ENCODE assay signal across 1 cellular context in the genomic region with DNA sequence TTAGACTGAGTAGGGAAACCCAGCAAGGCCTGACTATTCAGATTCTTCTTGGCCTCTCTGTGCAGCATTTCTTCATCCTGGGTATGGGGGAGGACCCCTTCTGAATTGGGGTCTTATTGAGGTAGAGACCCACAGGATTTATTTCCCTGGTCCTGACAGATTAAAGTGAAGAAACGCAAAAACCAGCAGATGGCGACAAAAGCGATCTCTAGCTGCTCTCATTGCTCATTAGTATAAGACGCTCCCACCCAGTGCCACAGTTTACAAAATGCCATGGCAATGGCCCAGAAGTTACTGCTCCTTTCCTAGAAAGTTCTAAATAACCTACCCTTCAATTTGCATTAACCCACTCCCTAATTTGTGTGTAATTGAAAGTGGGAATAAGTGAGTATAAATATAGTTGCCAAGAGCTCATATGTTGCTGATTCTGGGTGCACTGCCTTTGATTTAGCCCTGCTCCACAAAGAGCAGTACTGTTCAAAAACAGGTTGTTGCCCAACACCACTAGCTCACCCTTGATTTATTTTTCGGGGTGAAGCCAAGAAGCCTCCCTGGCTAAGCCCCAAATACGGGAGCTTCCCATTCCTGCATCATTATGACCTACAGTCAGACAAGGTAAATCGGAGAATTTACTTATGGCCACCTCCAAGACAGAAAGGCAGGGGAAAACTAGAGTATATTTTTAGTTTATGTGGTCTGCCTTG.
TF ChIP-seq lines count a peak whose summit lies in the region.

No MANE protein-coding gene starts in this region.

TF ChIP-seq in HCT116, 20 proteins besides CTCF, POLR2A, EP300 and RAD21 (continued from another document):
- TF ChIP-seq, protein P1, sequence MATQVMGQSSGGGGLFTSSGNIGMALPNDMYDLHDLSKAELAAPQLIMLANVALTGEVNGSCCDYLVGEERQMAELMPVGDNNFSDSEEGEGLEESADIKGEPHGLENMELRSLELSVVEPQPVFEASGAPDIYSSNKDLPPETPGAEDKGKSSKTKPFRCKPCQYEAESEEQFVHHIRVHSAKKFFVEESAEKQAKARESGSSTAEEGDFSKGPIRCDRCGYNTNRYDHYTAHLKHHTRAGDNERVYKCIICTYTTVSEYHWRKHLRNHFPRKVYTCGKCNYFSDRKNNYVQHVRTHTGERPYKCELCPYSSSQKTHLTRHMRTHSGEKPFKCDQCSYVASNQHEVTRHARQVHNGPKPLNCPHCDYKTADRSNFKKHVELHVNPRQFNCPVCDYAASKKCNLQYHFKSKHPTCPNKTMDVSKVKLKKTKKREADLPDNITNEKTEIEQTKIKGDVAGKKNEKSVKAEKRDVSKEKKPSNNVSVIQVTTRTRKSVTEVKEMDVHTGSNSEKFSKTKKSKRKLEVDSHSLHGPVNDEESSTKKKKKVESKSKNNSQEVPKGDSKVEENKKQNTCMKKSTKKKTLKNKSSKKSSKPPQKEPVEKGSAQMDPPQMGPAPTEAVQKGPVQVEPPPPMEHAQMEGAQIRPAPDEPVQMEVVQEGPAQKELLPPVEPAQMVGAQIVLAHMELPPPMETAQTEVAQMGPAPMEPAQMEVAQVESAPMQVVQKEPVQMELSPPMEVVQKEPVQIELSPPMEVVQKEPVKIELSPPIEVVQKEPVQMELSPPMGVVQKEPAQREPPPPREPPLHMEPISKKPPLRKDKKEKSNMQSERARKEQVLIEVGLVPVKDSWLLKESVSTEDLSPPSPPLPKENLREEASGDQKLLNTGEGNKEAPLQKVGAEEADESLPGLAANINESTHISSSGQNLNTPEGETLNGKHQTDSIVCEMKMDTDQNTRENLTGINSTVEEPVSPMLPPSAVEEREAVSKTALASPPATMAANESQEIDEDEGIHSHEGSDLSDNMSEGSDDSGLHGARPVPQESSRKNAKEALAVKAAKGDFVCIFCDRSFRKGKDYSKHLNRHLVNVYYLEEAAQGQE (IDR thresholded peaks at IDR 0.05; ENCODE audit: low read depth) = no peak
- TF ChIP-seq CEBPB (IDR thresholded peaks at IDR 0.05; ENCODE audit: low read depth) = no peak
- no peak for TF ChIP-seq SRF (IDR thresholded peaks at IDR 0.05; ENCODE audit: low read depth)
